ENCODE assay signal across 1 cellular context in genomic region chr11:130600616-130601015, GRCh38.
TF ChIP-seq lines count a peak whose summit lies in the region.

No MANE protein-coding gene starts in this region.

TF ChIP-seq in GM23338, 12 proteins besides CTCF, POLR2A, EP300 and RAD21 (continued from another document):
- no peak for TF ChIP-seq EZH2 (IDR thresholded peaks at IDR 0.05; ENCODE audit: low read depth, unreplicated experiment)
TF ChIP-seq in GM23338: peak in this region for 0.
